22 cellular contexts compared by ENCODE assay signal in genomic region chr1:115705085-115706008, GRCh38.
DNase-seq lines count a peak whose midpoint lies in the region; ATAC-seq, FAIRE-seq and TF ChIP-seq lines count a peak whose summit lies in the region.
"Had no signal": no experiment of that assay in that cellular context is flagged by ENCODE, and none has a peak within 500 bp of the region (broad histone marks: within the 10 kb centered on the region; RNA-seq: fewer than 3 reads in every experiment).

No MANE protein-coding gene starts in this region.

- no peak overlapping the region for H2BK5ac ChIP-seq in mesendoderm (ENCODE audit: low read length)

- intact Hi-C loops in K562 (cut with micrococcal nuclease) (no loop called here), prostate gland (cut with DNase I) (loop anchor here (5.0 kb wide), 1 partner anchor 98 kb away; no protein-coding TSS in a partner anchor)

- TF ChIP-seq RAD21 in K562 (CRISPR knock-in tag; conservative IDR thresholded peaks at IDR 0.05 in 1 of 2, IDR thresholded peaks at IDR 0.05 in 1 of 2): peak in 1 of 2 experiments; percentile 55; a peak in 2 of 4 replicates

- H3K4ac ChIP-seq in mesendoderm (ENCODE audit: low read depth, low read length): no peak overlapping the region

- peak; percentile 22 for DNase-seq in EL
- DNase-seq in NCI-H69 (lab: John Stamatoyannopoulos, UW): peak; percentile 4
- no peak for DNase-seq in K562 (ENCODE audit: extremely low read depth in 1 of 4, low spot score in 3 of 4)
- DNase-seq in mesendoderm: peak; percentile 59
- no peak for DNase-seq in NCI-H2081 (lab: John Stamatoyannopoulos, UW)
- no peak for DNase-seq in GM19239 (ENCODE audit: insufficient read length, low spot score)
- no peak for DNase-seq in HuH-7 (ENCODE audit: low spot score)
- DNase-seq in prostate gland (ENCODE audit: low spot score): no peak
- DNase-seq: activated CD4-positive, alpha-beta T cell treated with anti-CD3 and anti-CD28 coated beads, Interleukin-2, amount 10 ng/mL, durations not matched to agents 7 days and 5 days; activated CD8-positive, alpha-beta memory T cell treated with anti-CD3 and anti-CD28 coated beads, Interleukin-2, amount 50 U/mL, for 4 hours; activated gamma-delta T cell; amygdala; CD4-positive, alpha-beta memory T cell; DMS79; effector memory CD8-positive, alpha-beta T cell; MV-4-11; NCI-H524 treated with DMSO at 0.1 percent for 48 hours; occipital lobe; Peyer's patch had no signal

- H3K18ac ChIP-seq in mesendoderm (ENCODE audit: low read length): no peak overlapping the region

- no peaks in the 10 kb centered on the region for H3K79me1 ChIP-seq in mesendoderm (ENCODE audit: low read length)

- H3K9ac ChIP-seq in K562 (ENCODE audit: insufficient read depth in 1 of 2, low read depth in 2 of 2, low read length in 2 of 2) (no peak overlapping the region), mesendoderm (ENCODE audit: low read length) (no peak overlapping the region)

- CTCF ChIA-PET in K562 (lab: Yijun Ruan, JAX; ENCODE audit: low intra/inter-chr PET ratio): interaction anchor here (3.3 kb wide), 1 partner anchor 97 kb away, joined by 22 read pairs; no protein-coding TSS in a partner anchor

- POLR2A ChIA-PET in K562 (lab: Yijun Ruan, JAX): interaction anchor here (0.9 kb wide), 1 partner anchor 63 kb away, joined by 3 read pairs; no protein-coding TSS in a partner anchor

- FAIRE-seq in K562 (lab: Jason Lieb, UNC) (no peak), GM19239 (lab: Jason Lieb, UNC) (no peak)
- FAIRE-seq: GM18507, HepG2 had no signal

- 13% methylated on average over 11 of the region's 12 CpGs for WGBS in K562 (ENCODE audit: insufficient coverage, low coverage, missing lambda C conversion rate)
- no CpG with 5 or more reads among the region's 12 CpGs for WGBS in mesendoderm (ENCODE audit: extremely low coverage, insufficient coverage, low lambda C conversion rate)
- WGBS in prostate gland: 77% methylated on average over 12 of the region's 12 CpGs

- no peak overlapping the region for H4K8ac ChIP-seq in mesendoderm (ENCODE audit: low read depth, low read length)

- H3K79me2 ChIP-seq in K562 (ENCODE audit: control insufficient read depth, insufficient read depth, low read length): no peaks in the 10 kb centered on the region
- H3K79me2 ChIP-seq in mesendoderm (ENCODE audit: control insufficient read depth, insufficient read depth, low read length): no peaks in the 10 kb centered on the region

- no peak overlapping the region for H4K5ac ChIP-seq in mesendoderm (ENCODE audit: low read length)

- in situ Hi-C loops in K562 (cut with MboI): loop anchor here (5.0 kb wide), 1 partner anchor 98 kb away; no protein-coding TSS in a partner anchor

- H4K20me1 ChIP-seq in K562 (replicated peaks; ENCODE audit: control insufficient read depth, insufficient read depth, low read length): no peaks in the 10 kb centered on the region; the same call in 1 of the 2 replicates

- H3K56ac ChIP-seq in mesendoderm (ENCODE audit: low read length): no peak overlapping the region

- H3K4me2 ChIP-seq in K562 (ENCODE audit: insufficient read depth, low read length) (no peak overlapping the region), mesendoderm (ENCODE audit: low read length) (no peak overlapping the region)

- no peak for TF ChIP-seq EP300 in K562 (IDR thresholded peaks at IDR 0.05; ENCODE audit: low read length)

- no peak overlapping the region for H2BK15ac ChIP-seq in mesendoderm (replicated peaks; ENCODE audit: low read depth)

- no peak overlapping the region for H3K23ac ChIP-seq in mesendoderm (ENCODE audit: low read length)

- peaks cover 14% of the 10 kb centered on the region in 2 experiments; a peak in 4 of 5 replicates for H3K27me3 ChIP-seq in K562 (ENCODE audit: control insufficient read depth in 2 of 2, insufficient read depth in 2 of 2, low read length in 2 of 2)
- H3K27me3 ChIP-seq in mesendoderm (ENCODE audit: insufficient read depth, low read length, poor library complexity): no peaks in the 10 kb centered on the region
- H3K27me3 ChIP-seq in prostate gland (replicated peaks; ENCODE audit: insufficient read depth): no peaks in the 10 kb centered on the region
- H3K27me3 ChIP-seq: Peyer's patch had no signal

- H3K9me3 ChIP-seq in K562 (replicated peaks; ENCODE audit: control insufficient read depth, insufficient read depth, low read depth, low read length) (no peaks in the 10 kb centered on the region), prostate gland (no peaks in the 10 kb centered on the region)
- H3K9me3 ChIP-seq: Peyer's patch had no signal

- no peak overlapping the region for H2AFZ ChIP-seq in K562 (ENCODE audit: low read depth, low read length)

- no peaks in the 10 kb centered on the region for H3K4me1 ChIP-seq in K562 (replicated peaks in 1 of 2; ENCODE audit: control insufficient read depth in 2 of 2, insufficient read depth in 2 of 2, low read length in 2 of 2)
- peaks cover 1% of the 10 kb centered on the region for H3K4me1 ChIP-seq in mesendoderm (ENCODE audit: control insufficient read depth, low read depth, low read length)
- no peaks in the 10 kb centered on the region for H3K4me1 ChIP-seq in prostate gland (replicated peaks)
- H3K4me1 ChIP-seq: Peyer's patch had no signal

- H2AK5ac ChIP-seq in mesendoderm (ENCODE audit: low read length): no peak overlapping the region

- no peak overlapping the region for H2BK120ac ChIP-seq in mesendoderm (ENCODE audit: low read depth, low read length)

- peak in 2 of 3 experiments; percentile 18 to 31; a peak in 3 of 6 replicates for TF ChIP-seq CTCF in K562 (IDR thresholded peaks at IDR 0.05 in 2 of 3, conservative IDR thresholded peaks at IDR 0.05 in 1 of 3; ENCODE audit: insufficient read depth in 2 of 3, low read depth in 1 of 3, low read length in 3 of 3)
- TF ChIP-seq CTCF in prostate gland (IDR thresholded peaks at IDR 0.05): no peak

- no peak for TF ChIP-seq POLR2A in K562 (conservative IDR thresholded peaks at IDR 0.05)
- no peak for TF ChIP-seq POLR2A in prostate gland (IDR thresholded peaks at IDR 0.05)

- no peaks in the 10 kb centered on the region for H3K9me1 ChIP-seq in K562 (ENCODE audit: control insufficient read depth, insufficient read depth, low read length)

- BruUV-seq in K562 (replicated peaks; lab: Mats Ljungman, UMichigan): no TSS peak

- H3K4me3 ChIP-seq in K562 (no peak overlapping the region), mesendoderm (ENCODE audit: low read length) (no peak overlapping the region), prostate gland (no peak overlapping the region)
- H3K4me3 ChIP-seq: Peyer's patch had no signal

- H3K36me3 ChIP-seq in K562 (ENCODE audit: control insufficient read depth, insufficient read depth, low read length) (no peaks in the 10 kb centered on the region), mesendoderm (ENCODE audit: control insufficient read depth, insufficient read depth, low read length) (no peaks in the 10 kb centered on the region), prostate gland (no peaks in the 10 kb centered on the region)
- H3K36me3 ChIP-seq: Peyer's patch had no signal

- 0 out of 3 replicates have a peak, but pooled peaks have one; percentile 16 for ATAC-seq in K562
- ATAC-seq: effector memory CD8-positive, alpha-beta T cell; HepG2; sciatic nerve had no signal

- H3K27ac ChIP-seq in K562 (ENCODE audit: extremely low read depth, low read depth, low read length) (no peak overlapping the region), mesendoderm (ENCODE audit: low read depth, low read length) (no peak overlapping the region), prostate gland (no peak overlapping the region)
- H3K27ac ChIP-seq: Peyer's patch had no signal

TF ChIP-seq in K562, 482 proteins besides CTCF, POLR2A, EP300 and RAD21:
- TF ChIP-seq PRDM10 (IDR thresholded peaks at IDR 0.05; ENCODE audit: partially characterized antibody) (peak; percentile 66), MYBL2 (IDR thresholded peaks at IDR 0.05; ENCODE audit: low read depth) (no peak), MYBL2 (CRISPR knock-in tag; IDR thresholded peaks at IDR 0.05; ENCODE audit: borderline replicate concordance) (no peak)

Comparison
In these comparisons a context has a peak if more than half of its experiments do, and no peak if none do; other contexts are left out.
1. DNase-seq: peak in EL (single experiment), NCI-H69 (single experiment) and mesendoderm (single experiment); none in K562 (0 of 4), NCI-H2081 (0 of 2), GM19239 (single experiment), HuH-7 (single experiment) and prostate gland (single experiment).
2. CTCF ChIP-seq: peak in K562 (2 of 3); none in prostate gland (0 of 4).